8 cellular contexts compared by ENCODE assay signal in genomic region chr12:47904647-47905312, GRCh38. TPM values are rescaled to one million over a fixed set of nuclear protein-coding genes. Genes with fewer than 3 reads are reported as not detected.
DNase-seq lines count a peak whose midpoint lies in the region; ATAC-seq and TF ChIP-seq lines count a peak whose summit lies in the region.

TSS of gene VDR (minus strand) at chr12:47904994. CDS start at chr12:47879113, 25,881 bp downstream.

- peak; percentile 13 for TF ChIP-seq CTCF in psoas muscle (IDR thresholded peaks at IDR 0.05)

- DNase-seq in G401 (ENCODE audit: low spot score), result peak; percentile 79
- peak; percentile 96 for DNase-seq in HEK293T (ENCODE audit: extremely low spot score)
- DNase-seq in NCI-H1092 treated with DMSO at 0.1 percent for 48 hours (lab: John Stamatoyannopoulos, UW), result peak; percentile 88
- DNase-seq in SW480 (ENCODE audit: low spot score), result peak; percentile 91
- DNase-seq in activated naive CD8-positive, alpha-beta T cell treated with anti-CD3 and anti-CD28 coated beads, Interleukin-2, amount 50 U/mL, for 16 hours (ENCODE audit: low read depth, low spot score), result peak; percentile 23
- peak; percentile 77 for DNase-seq in left cardiac atrium
- peak; percentile 74 to 85 for DNase-seq in psoas muscle
- DNase-seq in OCI-M2 (lab: John Stamatoyannopoulos, UW; ENCODE audit: unreplicated experiment), result no peak

- peak within 1 kb of the TSS; percentile 73 for H3K4me3 ChIP-seq in psoas muscle

- intact Hi-C loops in left cardiac atrium (cut with DNase I), result loop anchor here in 1 of 2 donors (1.0 kb wide), 1 partner anchor 45 kb away; no protein-coding TSS in a partner anchor
- intact Hi-C loops in psoas muscle (cut with DNase I), result no loop called here

- ATAC-seq in left cardiac atrium, result peak; percentile 87 to 92
- peak; percentile 87 to 94 (median 88) for ATAC-seq in psoas muscle

- POLR2A ChIA-PET in HEK293T (lab: Yijun Ruan, JAX), result interaction anchor here (0.6 to 1.4 kb wide), 17 partner anchors 9 to 266 kb away, joined by 3 to 11 read pairs (median 3); partner anchors contain the start of gene TMEM106C

- H3K4me1 ChIP-seq in psoas muscle, result peaks cover 21% of the 10 kb centered on the region

- in situ Hi-C loops in G401 (cut with HindIII; ENCODE audit: low sequenced_read_pairs), result no loop called here

- H3K27ac ChIP-seq in psoas muscle, result peak within 1 kb of the TSS; percentile 82

- no peaks in the 10 kb centered on the region for H3K9me3 ChIP-seq in psoas muscle

- CTCF ChIA-PET in HEK293T (lab: Yijun Ruan, JAX), result interaction anchor here (0.6 to 1.7 kb wide), 5 partner anchors 42 to 87 kb away, joined by 3 to 7 read pairs (median 3); no protein-coding TSS in a partner anchor

- H3K27me3 ChIP-seq in psoas muscle (ENCODE audit: insufficient read depth in 3 of 3, low read length in 2 of 3), result peaks cover 0 to 6% (median 2%) of the 10 kb centered on the region in 3 donors

- WGBS in psoas muscle, 3 donors, result 0 to 1% (median 1%) methylated on average over 48 of the region's 48 CpGs

- no peaks in the 10 kb centered on the region for H3K36me3 ChIP-seq in psoas muscle (ENCODE audit: insufficient read depth in 1 of 2, low read depth in 1 of 2)

TF ChIP-seq in HEK293T, 16 proteins besides CTCF, POLR2A, EP300 and RAD21:
- TF ChIP-seq FOXA1 (IDR thresholded peaks at IDR 0.05), result no peak
- no peak for TF ChIP-seq LEF1 (IDR thresholded peaks at IDR 0.05; ENCODE audit: borderline replicate concordance)
- TF ChIP-seq L3MBTL2 (conservative IDR thresholded peaks at IDR 0.05), result peak; percentile 90
TF ChIP-seq in HEK293T: peak in this region for 1.

RNA-seq across cellular contexts. Expression of gene VDR, which starts in this region (rescaled TPM):
- 0.06 and 0.07 TPM in 2 replicates for total RNA-seq in G401 (2014; rRNA removed; shearing (Covaris generic))
- 1 to 10 TPM in 1 of 2 donors, under 1 TPM in 1; 0.74 to 3.1 TPM for total RNA-seq in left cardiac atrium
- total RNA-seq in psoas muscle, result 1 to 10 TPM; 2.5 to 6.1 (median 4.5) TPM
- 1 to 10 TPM in 1 of 3 donors, under 1 TPM in 2; 0.62 to 3.0 (median 0.74) TPM for polyA plus RNA-seq in psoas muscle

Comparison
In these comparisons a context has a peak if more than half of its experiments do, and no peak if none do; other contexts are left out.
1. Peak in DNase-seq in G401; RNA of the gene not detected or under 1 TPM.